24 cellular contexts compared by ENCODE assay signal in the genomic region with DNA sequence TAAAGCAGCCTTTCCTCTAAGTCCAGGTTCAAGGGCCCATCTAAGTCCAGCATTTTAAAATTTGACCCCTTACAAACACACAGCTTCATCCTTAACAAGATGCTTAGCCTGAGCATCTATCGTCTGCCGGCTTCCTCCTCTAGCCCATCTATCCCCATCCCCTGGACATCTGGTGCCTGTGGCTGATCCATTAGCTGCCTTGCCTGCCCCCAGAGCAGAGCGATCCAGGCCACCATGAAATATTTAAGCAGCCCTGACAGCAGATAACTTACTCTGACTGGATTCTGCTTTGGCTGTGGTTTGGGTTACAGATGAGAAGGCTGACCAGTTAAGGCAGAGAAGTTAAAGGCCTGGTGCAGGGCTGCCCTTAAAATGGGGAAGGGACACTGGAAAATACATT.
"Had no signal": no experiment of that assay in that cellular context is flagged by ENCODE, and none has a peak within 500 bp of the region (broad histone marks: within the 10 kb centered on the region; RNA-seq: fewer than 3 reads in every experiment).

No MANE protein-coding gene starts in this region.

- H3K4me1 ChIP-seq: lower lobe of right lung, neural progenitor cell, testis had no signal

- H3K27me3 ChIP-seq: colonic mucosa, neural progenitor cell, right atrium auricular region, testis, tibial artery, upper lobe of left lung had no signal

- H2AFZ ChIP-seq: neural progenitor cell, parathyroid adenoma had no signal

- H3K4me2 ChIP-seq: neural progenitor cell, smooth muscle cell had no signal

- H3K27ac Mint-ChIP-seq: endodermal cell; naive thymus-derived CD8-positive, alpha-beta T cell; neural progenitor cell; progenitor cell of endocrine pancreas; stimulated activated effector memory CD8-positive, alpha-beta T cell treated with anti-CD3 and anti-CD28 coated beads, Interleukin-12 subunit alpha, Interleukin-12 subunit beta, amount 100 ng/mL, for 72 hours had no signal

- H3K9ac ChIP-seq: neural progenitor cell, parathyroid adenoma had no signal

- H3K4me3 ChIP-seq: colonic mucosa, lower lobe of right lung, neural progenitor cell, right atrium auricular region, smooth muscle cell, testis, tibial artery, upper lobe of left lung had no signal

- DNase-seq: colonic mucosa; effector CD8-positive, alpha-beta T cell; endodermal cell; foreskin melanocyte; left ventricle myocardium superior; lower lobe of right lung; naive thymus-derived CD8-positive, alpha-beta T cell; stimulated activated CD4-positive, alpha-beta T cell treated with anti-CD3 and anti-CD28 coated beads, Interleukin-2, amount 100 ng/mL, for 24 hours; stimulated activated CD4-positive, alpha-beta T cell treated with anti-CD3 and anti-CD28 coated beads, Interleukin-4, amount 100 ng/mL, for 24 hours; stimulated activated naive CD8-positive, alpha-beta T cell treated with anti-CD3 and anti-CD28 coated beads, Interleukin-15, Interleukin-2, amounts not matched to agents 100 U/mL and 50 U/mL, for 24 hours; substantia nigra; testis; tibial artery; upper lobe of left lung had no signal

- H3K36me3 ChIP-seq: colonic mucosa, lower lobe of right lung, neural progenitor cell, right atrium auricular region, tibial artery, upper lobe of left lung had no signal

- H3K4me3 Mint-ChIP-seq: dendritic cell treated with granulocyte-macrophage colony-stimulating factor and Interleukin-4, amounts not matched to agents 40 ng/mL and 50 ng/mL, for 4 days; endodermal cell; naive thymus-derived CD8-positive, alpha-beta T cell; neural progenitor cell; stimulated activated effector memory CD8-positive, alpha-beta T cell treated with anti-CD3 and anti-CD28 coated beads, Interleukin-12 subunit alpha, Interleukin-12 subunit beta, amount 100 ng/mL, for 72 hours had no signal

- H3K79me2 ChIP-seq: parathyroid adenoma had no signal

- H3K36me3 Mint-ChIP-seq: naive thymus-derived CD8-positive, alpha-beta T cell; neural progenitor cell; stimulated activated effector memory CD8-positive, alpha-beta T cell treated with anti-CD3 and anti-CD28 coated beads, Interleukin-12 subunit alpha, Interleukin-12 subunit beta, amount 100 ng/mL, for 72 hours had no signal

- H3K9me3 Mint-ChIP-seq: dendritic cell treated with granulocyte-macrophage colony-stimulating factor and Interleukin-4, amounts not matched to agents 40 ng/mL and 50 ng/mL, for 4 days; endodermal cell; naive thymus-derived CD8-positive, alpha-beta T cell; neural progenitor cell; stimulated activated effector memory CD8-positive, alpha-beta T cell treated with anti-CD3 and anti-CD28 coated beads, Interleukin-12 subunit alpha, Interleukin-12 subunit beta, amount 100 ng/mL, for 72 hours had no signal

- H3K9me3 ChIP-seq: colonic mucosa, lower lobe of right lung, right atrium auricular region, testis, tibial artery, upper lobe of left lung had no signal

- ATAC-seq: esophagus mucosa; left ventricle myocardium superior; lower lobe of right lung; naive thymus-derived CD8-positive, alpha-beta T cell; sciatic nerve; stimulated activated effector memory CD8-positive, alpha-beta T cell treated with anti-CD3 and anti-CD28 coated beads, Interleukin-12 subunit alpha, Interleukin-12 subunit beta, amount 100 ng/mL, for 72 hours; stimulated activated naive CD8-positive, alpha-beta T cell treated with anti-CD3 and anti-CD28 coated beads, Interleukin-15, Interleukin-2, amounts not matched to agents 100 U/mL and 50 U/mL, for 24 hours had no signal

- H3K27ac ChIP-seq: epithelial cell of prostate, lower lobe of right lung, neural progenitor cell, right atrium auricular region, testis, tibial artery, upper lobe of left lung had no signal
